In the genomic region with DNA sequence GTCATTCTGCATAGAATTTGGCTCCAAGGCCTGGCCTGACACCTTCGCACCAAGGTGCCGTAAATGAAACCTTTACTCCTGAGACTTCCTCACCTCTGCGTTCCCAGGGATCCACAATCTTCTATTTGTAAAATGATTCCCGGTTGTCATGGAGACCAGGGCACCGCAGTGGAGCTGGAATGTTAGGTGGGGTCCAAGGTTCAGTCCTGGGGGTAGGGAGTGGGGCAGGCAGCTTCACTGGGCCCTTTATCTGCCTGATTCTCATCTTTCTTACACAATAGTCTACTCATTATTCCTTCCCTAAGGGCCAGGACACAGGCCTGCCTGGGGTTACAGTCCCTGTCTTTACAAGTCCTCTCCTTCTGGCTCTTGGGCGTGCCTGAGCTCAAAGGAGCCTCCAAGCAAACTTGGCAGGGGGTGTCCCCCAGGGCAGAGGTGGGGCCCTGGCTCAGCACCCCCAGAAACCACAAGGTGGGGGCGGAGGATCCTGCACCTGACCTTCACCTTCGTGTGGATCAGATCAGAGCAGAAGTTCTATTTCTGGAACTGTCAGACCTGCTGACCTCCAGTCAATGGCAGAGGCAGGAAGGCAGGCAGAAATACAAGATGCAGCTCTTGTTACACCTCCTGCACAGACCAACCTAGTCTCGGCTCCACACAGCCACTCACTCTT, we compare ENCODE assay signal across 13 cellular contexts. TPM values are rescaled to one million over a fixed set of nuclear protein-coding genes. Genes with fewer than 3 reads are reported as not detected.
A peak's percentile ranks its signal among the peaks of the same experiment; 100 is the strongest.
DNase-seq lines count a peak whose midpoint lies in the region; ATAC-seq, FAIRE-seq and TF ChIP-seq lines count a peak whose summit lies in the region.
"Had no signal": no experiment of that assay in that cellular context is flagged by ENCODE, and none has a peak within 500 bp of the region (broad histone marks: within the 10 kb centered on the region; RNA-seq: fewer than 3 reads in every experiment).

No MANE protein-coding gene starts in this region.

- H3K36me3 Mint-ChIP-seq in CD8-positive, alpha-beta T cell, result no peaks in the 10 kb centered on the region
- H3K36me3 Mint-ChIP-seq: activated CD8-positive, alpha-beta memory T cell treated with anti-CD3 and anti-CD28 coated beads, Interleukin-2, amount 10 ng/mL, durations not matched to agents 7 days and 5 days; activated naive CD8-positive, alpha-beta T cell had no signal

- POLR2A ChIA-PET in CD8-positive, alpha-beta T cell (lab: Charles Lee), result no interaction called here

- peaks cover 2% of the 10 kb centered on the region for H3K4me1 Mint-ChIP-seq in CD8-positive, alpha-beta T cell (ENCODE audit: low read depth)
- H3K4me1 Mint-ChIP-seq: activated CD8-positive, alpha-beta memory T cell treated with anti-CD3 and anti-CD28 coated beads, Interleukin-2, amount 10 ng/mL, durations not matched to agents 7 days and 5 days had no signal

- no peak overlapping the region for H3K4me3 Mint-ChIP-seq in CD8-positive, alpha-beta T cell
- H3K4me3 Mint-ChIP-seq: activated CD8-positive, alpha-beta memory T cell treated with anti-CD3 and anti-CD28 coated beads, Interleukin-2, amount 10 ng/mL, durations not matched to agents 7 days and 5 days; activated naive CD8-positive, alpha-beta T cell had no signal

- CTCF ChIA-PET in CD8-positive, alpha-beta T cell (lab: Charles Lee), result no interaction called here

- no peaks in the 10 kb centered on the region for H3K4me1 ChIP-seq in CD8-positive, alpha-beta T cell (ENCODE audit: insufficient read depth, low read length)

- no peak for TF ChIP-seq CTCF in CD8-positive, alpha-beta T cell (IDR thresholded peaks at IDR 0.05)

- intact Hi-C loops in CD8-positive, alpha-beta T cell (cut with DNase I, micrococcal nuclease), result no loop called here
- intact Hi-C loops in head of caudate nucleus (cut with DNase I), result no loop called here

- no peak overlapping the region for H3K27ac ChIP-seq in CD8-positive, alpha-beta T cell (ENCODE audit: low read depth, low read length)

- no peak overlapping the region for H3K27ac Mint-ChIP-seq in CD8-positive, alpha-beta T cell
- H3K27ac Mint-ChIP-seq: activated CD8-positive, alpha-beta memory T cell treated with anti-CD3 and anti-CD28 coated beads, Interleukin-2, amount 10 ng/mL, durations not matched to agents 7 days and 5 days; activated naive CD8-positive, alpha-beta T cell; CD14-positive monocyte had no signal

- H3K36me3 ChIP-seq in CD8-positive, alpha-beta T cell (ENCODE audit: insufficient read depth, low read length), result no peaks in the 10 kb centered on the region
- H3K36me3 ChIP-seq: MG63 had no signal

- ATAC-seq in CD8-positive, alpha-beta T cell, result no peak
- ATAC-seq: activated CD8-positive, alpha-beta memory T cell treated with anti-CD3 and anti-CD28 coated beads, Interleukin-2, amount 10 ng/mL, durations not matched to agents 7 days and 5 days had no signal

- FAIRE-seq in urothelium cell line (lab: Jason Lieb, UNC), result no peak

- H3K27me3 Mint-ChIP-seq in CD8-positive, alpha-beta T cell (ENCODE audit: low read depth), result peaks cover 39% of the 10 kb centered on the region

- no peaks in the 10 kb centered on the region for H3K9me3 Mint-ChIP-seq in CD8-positive, alpha-beta T cell

- H3K9me3 ChIP-seq in CD8-positive, alpha-beta T cell (ENCODE audit: low read length), result no peaks in the 10 kb centered on the region
- H3K9me3 ChIP-seq: MG63 had no signal

- in situ Hi-C loops in G401 (cut with HindIII; ENCODE audit: low sequenced_read_pairs), result no loop called here

- DNase-seq in HPDE6-E6E7 (ENCODE audit: extremely low spot score), result peak; percentile 82
- peak; percentile 75 for DNase-seq in RPMI8226
- peak; percentile 29 for DNase-seq in glomerular visceral epithelial cell (ENCODE audit: extremely low spot score)
- peak; percentile 66 for DNase-seq in renal cortical epithelial cell (ENCODE audit: low read depth)
- no peak for DNase-seq in CD8-positive, alpha-beta T cell
- no peak for DNase-seq in head of caudate nucleus
- no peak for DNase-seq in urothelium cell line (ENCODE audit: low spot score)
- DNase-seq in G401 (ENCODE audit: low spot score), result no peak
- DNase-seq: activated CD8-positive, alpha-beta memory T cell treated with anti-CD3 and anti-CD28 coated beads, Interleukin-2, amount 10 ng/mL, durations not matched to agents 7 days and 5 days; MG63; NCI-H345 had no signal

- H3K27me3 ChIP-seq in CD8-positive, alpha-beta T cell (ENCODE audit: insufficient read depth, low read length), result no peaks in the 10 kb centered on the region
- H3K27me3 ChIP-seq: MG63 had no signal

- H3K4me3 ChIP-seq in CD8-positive, alpha-beta T cell (ENCODE audit: low read depth, low read length), result no peak overlapping the region
- H3K4me3 ChIP-seq: MG63 had no signal

RNA-seq across cellular contexts. Expression of a gene that starts 51.1 kb away (rescaled TPM):
- total RNA-seq in renal cortical epithelial cell, result 30.6 and 65.1 TPM in 2 replicates
- total RNA-seq in CD8-positive, alpha-beta T cell, result 1 to 10 TPM; 1.4 to 2.0 TPM
- total RNA-seq in G401 (2014; rRNA removed; shearing (Covaris generic)), result 0.06 TPM in 1 of 2 replicates, not detected in the other
- total RNA-seq: activated CD8-positive, alpha-beta memory T cell treated with anti-CD3 and anti-CD28 coated beads, Interleukin-2, amount 10 ng/mL, durations not matched to agents 7 days and 5 days had no signal

Comparison
In these comparisons a context has a peak if more than half of its experiments do, and no peak if none do; other contexts are left out.
1. DNase-seq: peak in HPDE6-E6E7 (single experiment), RPMI8226 (single experiment), glomerular visceral epithelial cell (single experiment) and renal cortical epithelial cell (single experiment); none in CD8-positive, alpha-beta T cell (0 of 7), head of caudate nucleus (0 of 42), urothelium cell line (single experiment) and G401 (single experiment).
2. RNA of a gene that starts 51.1 kb away (total RNA-seq): 30.6 to 65.1 TPM in renal cortical epithelial cell; 1.4 to 2.0 TPM in CD8-positive, alpha-beta T cell and 0.06 TPM in G401; every median in the first group is over 10 times any median in the second.